ENCODE assay signal across 27 cellular contexts in the genomic region with DNA sequence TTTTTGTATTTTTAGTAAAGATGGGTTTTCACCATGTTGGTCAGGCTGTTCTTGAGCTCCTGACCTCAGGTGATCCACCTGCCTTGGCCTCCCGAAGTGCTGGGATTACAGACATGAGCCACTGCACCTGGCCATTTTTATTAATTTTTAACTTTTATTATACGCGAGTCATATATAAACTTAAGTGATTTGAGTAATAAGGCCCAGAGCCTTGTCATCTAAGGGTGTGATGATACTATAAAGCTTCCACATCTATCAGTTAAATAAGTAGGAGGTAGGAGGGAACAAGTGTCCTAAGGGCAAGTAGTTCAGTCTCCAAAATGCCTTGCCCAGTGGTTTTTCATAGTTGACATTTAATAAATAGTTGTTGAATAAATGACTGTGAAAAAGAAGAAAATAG.
"Had no signal": no experiment of that assay in that cellular context is flagged by ENCODE, and none has a peak within 500 bp of the region (broad histone marks: within the 10 kb centered on the region; RNA-seq: fewer than 3 reads in every experiment).

No MANE protein-coding gene starts in this region.

- H3K27ac Mint-ChIP-seq: naive B cell; natural killer cell; nephron progenitor cell; neural progenitor cell; progenitor cell of endocrine pancreas; stimulated activated naive B cell treated with anti-CD40 and anti-IgM and Interleukin-4, amounts not matched to agents 10 μg/mL and 1 μg/mL and 100 μg/mL, for 72 hours had no signal

- H2AFZ ChIP-seq: neural progenitor cell, parathyroid adenoma had no signal

- H3K9me3 ChIP-seq: left lung, lower lobe of right lung, neutrophil, right atrium auricular region, right lobe of liver, stomach, testis, thyroid gland, transverse colon, upper lobe of left lung, vagina had no signal

- H3K4me1 ChIP-seq: lower lobe of right lung, neural progenitor cell, parathyroid adenoma, right atrium auricular region, right lobe of liver, thyroid gland, upper lobe of left lung, vagina had no signal

- H3K36me3 ChIP-seq: left lung, lower lobe of right lung, neural progenitor cell, neutrophil, right atrium auricular region, right lobe of liver, stomach, thyroid gland, transverse colon, upper lobe of left lung, vagina had no signal

- H3K4me2 ChIP-seq: neural progenitor cell had no signal

- H3K9ac ChIP-seq: neural progenitor cell, parathyroid adenoma had no signal

- H3K27ac ChIP-seq: left lung, lower lobe of right lung, neural progenitor cell, neutrophil, parathyroid adenoma, right atrium auricular region, right lobe of liver, stomach, testis, thyroid gland, upper lobe of left lung, vagina had no signal

- H3K27me3 ChIP-seq: left lung, neural progenitor cell, neutrophil, right atrium auricular region, right lobe of liver, stomach, testis, thyroid gland, transverse colon, upper lobe of left lung, vagina had no signal

- ATAC-seq: left cardiac atrium; left lung; lower lobe of right lung; natural killer cell; right lobe of liver; stimulated activated naive B cell treated with anti-CD40 and anti-IgM and Interleukin-4, amounts not matched to agents 10 μg/mL and 1 μg/mL and 100 μg/mL, for 72 hours; stimulated activated naive CD8-positive, alpha-beta T cell treated with anti-CD3 and anti-CD28 coated beads, Interleukin-15, Interleukin-2, amounts not matched to agents 100 U/mL and 50 U/mL, for 24 hours had no signal

- H3K79me2 ChIP-seq: parathyroid adenoma had no signal

- H3K4me3 ChIP-seq: left lung, lower lobe of right lung, neural progenitor cell, right atrium auricular region, right lobe of liver, stomach, testis, thyroid gland, transverse colon, upper lobe of left lung, vagina had no signal

- H3K9me3 Mint-ChIP-seq: naive B cell; natural killer cell; nephron progenitor cell; neural progenitor cell; stimulated activated naive B cell treated with anti-CD40 and anti-IgM and Interleukin-4, amounts not matched to agents 10 μg/mL and 1 μg/mL and 100 μg/mL, for 72 hours had no signal

- H3K36me3 Mint-ChIP-seq: naive B cell; natural killer cell; neural progenitor cell; stimulated activated naive B cell treated with anti-CD40 and anti-IgM and Interleukin-4, amounts not matched to agents 10 μg/mL and 1 μg/mL and 100 μg/mL, for 72 hours had no signal

- DNase-seq: left cardiac atrium; left lung; lower lobe of right lung; mammary epithelial cell; mesenchymal stem cell; naive B cell; natural killer cell; nephron progenitor cell; occipital lobe; stimulated activated CD4-positive, alpha-beta T cell treated with anti-CD3 and anti-CD28 coated beads, Interleukin-12 subunit alpha, Interleukin-12 subunit beta, amount 100 ng/mL, for 4 hours; stimulated activated CD4-positive, alpha-beta T cell treated with anti-CD3 and anti-CD28 coated beads, Interleukin-15, amount 100 ng/mL, for 24 hours; stimulated activated CD4-positive, alpha-beta T cell treated with anti-CD3 and anti-CD28 coated beads, Interleukin-2, amount 100 ng/mL, for 24 hours; stimulated activated CD4-positive, alpha-beta T cell treated with anti-CD3 and anti-CD28 coated beads, Interleukin-4, amount 100 ng/mL, for 1 hour; stimulated activated naive B cell treated with anti-CD40 and anti-IgM and Interleukin-4, amounts not matched to agents 10 μg/mL and 1 μg/mL and 100 μg/mL, for 72 hours; stimulated activated naive CD8-positive, alpha-beta T cell treated with anti-CD3 and anti-CD28 coated beads, Interleukin-15, Interleukin-2, amounts not matched to agents 100 U/mL and 50 U/mL, for 24 hours; stomach; testis; thyroid gland; transverse colon; upper lobe of left lung had no signal
